26 cellular contexts compared by ENCODE assay signal in genomic region chr5:68681929-68682328, GRCh38.
"Had no signal": no experiment of that assay in that cellular context is flagged by ENCODE, and none has a peak within 500 bp of the region (broad histone marks: within the 10 kb centered on the region; RNA-seq: fewer than 3 reads in every experiment).

No MANE protein-coding gene starts in this region.

- H3K36me3 Mint-ChIP-seq: stimulated activated memory B cell treated with anti-CD40 and anti-IgM and Interleukin-4, amounts not matched to agents 10 μg/mL and 1 μg/mL and 100 μg/mL, for 72 hours had no signal

- H3K9me3 Mint-ChIP-seq: nephron progenitor cell; stimulated activated memory B cell treated with anti-CD40 and anti-IgM and Interleukin-4, amounts not matched to agents 10 μg/mL and 1 μg/mL and 100 μg/mL, for 72 hours; stimulated activated naive CD8-positive, alpha-beta T cell treated with anti-CD3 and anti-CD28 coated beads, Interleukin-15, amount 100 ng/mL, for 72 hours had no signal

- H3K4me1 Mint-ChIP-seq: stimulated activated memory B cell treated with anti-CD40 and anti-IgM and Interleukin-4, amounts not matched to agents 10 μg/mL and 1 μg/mL and 100 μg/mL, for 72 hours; stimulated activated naive CD8-positive, alpha-beta T cell treated with anti-CD3 and anti-CD28 coated beads, Interleukin-15, amount 100 ng/mL, for 72 hours had no signal

- DNase-seq: activated CD4-positive, alpha-beta T cell treated with anti-CD3 and anti-CD28 coated beads for 48 hours; activated CD4-positive, alpha-beta T cell treated with anti-CD3 and anti-CD28 coated beads, Interleukin-2, amount 50 U/mL, for 48 hours; activated CD8-positive, alpha-beta memory T cell treated with anti-CD3 and anti-CD28 coated beads for 24 hours; activated effector memory CD4-positive, alpha-beta T cell treated with Interleukin-2 at 50 U/mL for 16 hours; activated naive CD4-positive, alpha-beta T cell treated with Interleukin-2 at 50 U/mL for 16 hours; adrenal gland; aorta; foreskin keratinocyte; heart left ventricle; left lung; nephron progenitor cell; ovary; stimulated activated CD4-positive, alpha-beta T cell treated with anti-CD3 and anti-CD28 coated beads, Interleukin-1b, Interleukin-23, amount 100 ng/mL, for 48 hours; stimulated activated CD4-positive, alpha-beta T cell treated with anti-CD3 and anti-CD28 coated beads, Interleukin-4, amount 100 ng/mL, for 4 hours; stimulated activated CD8-positive, alpha-beta memory T cell treated with anti-CD3 and anti-CD28 coated beads, Interleukin-4, amount 100 ng/mL, for 48 hours; stimulated activated naive CD8-positive, alpha-beta T cell treated with anti-CD3 and anti-CD28 coated beads, Interleukin-15, amount 100 ng/mL, for 72 hours; tibial artery; upper lobe of right lung had no signal

- ATAC-seq: esophagus mucosa; foreskin keratinocyte; heart left ventricle; stimulated activated memory B cell treated with anti-CD40 and anti-IgM and Interleukin-4, amounts not matched to agents 10 μg/mL and 1 μg/mL and 100 μg/mL, for 72 hours; stimulated activated naive CD8-positive, alpha-beta T cell treated with anti-CD3 and anti-CD28 coated beads, Interleukin-15, amount 100 ng/mL, for 72 hours had no signal

- H3K27me3 Mint-ChIP-seq: stimulated activated naive CD8-positive, alpha-beta T cell treated with anti-CD3 and anti-CD28 coated beads, Interleukin-15, amount 100 ng/mL, for 72 hours had no signal

- H3K36me3 ChIP-seq: adrenal gland, cardiac muscle cell, heart left ventricle, left lung, ovary, prostate gland, tibial artery, upper lobe of right lung had no signal

- H3K9me3 ChIP-seq: adrenal gland, body of pancreas, heart left ventricle, left lung, ovary, prostate gland, tibial artery, upper lobe of right lung had no signal

- H3K4me1 ChIP-seq: adrenal gland, prostate gland, upper lobe of right lung had no signal

- H3K27ac Mint-ChIP-seq: activated naive CD8-positive, alpha-beta T cell; nephron progenitor cell; stimulated activated memory B cell treated with anti-CD40 and anti-IgM and Interleukin-4, amounts not matched to agents 10 μg/mL and 1 μg/mL and 100 μg/mL, for 72 hours; stimulated activated naive CD8-positive, alpha-beta T cell treated with anti-CD3 and anti-CD28 coated beads, Interleukin-15, amount 100 ng/mL, for 72 hours had no signal

- H3K27ac ChIP-seq: adrenal gland, body of pancreas, cardiac muscle cell, foreskin keratinocyte, heart left ventricle, left lung, ovary, tibial artery, upper lobe of right lung had no signal

- H3K4me3 ChIP-seq: adrenal gland, body of pancreas, cardiac muscle cell, heart left ventricle, left lung, lung, ovary, prostate gland, smooth muscle cell, tibial artery, upper lobe of right lung had no signal

- H3K27me3 ChIP-seq: adrenal gland, body of pancreas, cardiac muscle cell, foreskin keratinocyte, heart left ventricle, left lung, ovary, tibial artery, upper lobe of right lung had no signal

- H3K4me3 Mint-ChIP-seq: activated naive CD8-positive, alpha-beta T cell; nephron progenitor cell; stimulated activated memory B cell treated with anti-CD40 and anti-IgM and Interleukin-4, amounts not matched to agents 10 μg/mL and 1 μg/mL and 100 μg/mL, for 72 hours; stimulated activated naive CD8-positive, alpha-beta T cell treated with anti-CD3 and anti-CD28 coated beads, Interleukin-15, amount 100 ng/mL, for 72 hours had no signal
